ENCODE assay signal across 28 cellular contexts in genomic region chr6:124987291-124987690, GRCh38.
"Had no signal": no experiment of that assay in that cellular context is flagged by ENCODE, and none has a peak within 500 bp of the region (broad histone marks: within the 10 kb centered on the region; RNA-seq: fewer than 3 reads in every experiment).

No MANE protein-coding gene starts in this region.

- H3K27me3 ChIP-seq: colonic mucosa, dorsolateral prefrontal cortex, gastroesophageal sphincter, right lobe of liver, suprapubic skin, tibial nerve had no signal

- H3K27ac ChIP-seq: colonic mucosa, dorsolateral prefrontal cortex, gastroesophageal sphincter, right lobe of liver, skin epidermis, suprapubic skin, tibial nerve had no signal

- H3K4me1 Mint-ChIP-seq: memory B cell had no signal

- FAIRE-seq: astrocyte, endothelial cell of umbilical vein had no signal

- ATAC-seq: activated CD4-positive, alpha-beta T cell treated with anti-CD3 and anti-CD28 coated beads for 36 hours; effector memory CD8-positive, alpha-beta T cell; esophagus mucosa; gastroesophageal sphincter; left cardiac atrium; right lobe of liver had no signal

- H3K9me3 Mint-ChIP-seq: activated T-cell treated with anti-CD3 and anti-CD28 coated beads, Interleukin-2, amount 50 U/mL, for 24 hours; activated T-helper 2 cell treated with anti-CD3 and anti-CD28 coated beads, Interferon-gamma antibody, Interleukin-2, Interleukin-4, amounts not matched to agents 10 μg/mL and 5 μg/mL and 100 μg/mL, durations not matched to agents 14 hours and 24 hours and 36 hours; stimulated activated naive CD8-positive, alpha-beta T cell treated with anti-CD3 and anti-CD28 coated beads, Interleukin-15, Interleukin-2, amounts not matched to agents 100 ng/mL and 50 ng/mL, for 24 hours had no signal

- H3K36me3 ChIP-seq: colonic mucosa, gastroesophageal sphincter, right lobe of liver, suprapubic skin, tibial nerve had no signal

- H3K9me3 ChIP-seq: colonic mucosa, gastroesophageal sphincter, right lobe of liver, suprapubic skin, tibial nerve had no signal

- H3K27ac Mint-ChIP-seq: activated CD4-positive, alpha-beta T cell treated with anti-CD3 and anti-CD28 coated beads for 36 hours; activated naive CD8-positive, alpha-beta T cell; activated T-cell treated with anti-CD3 and anti-CD28 coated beads, Interleukin-2, amount 50 U/mL, for 24 hours; activated T-helper 2 cell treated with anti-CD3 and anti-CD28 coated beads, Interferon-gamma antibody, Interleukin-2, Interleukin-4, amounts not matched to agents 10 μg/mL and 5 μg/mL and 100 μg/mL, durations not matched to agents 14 hours and 24 hours and 36 hours; effector memory CD8-positive, alpha-beta T cell; memory B cell; stimulated activated naive CD8-positive, alpha-beta T cell treated with anti-CD3 and anti-CD28 coated beads, Interleukin-15, Interleukin-2, amounts not matched to agents 100 ng/mL and 50 ng/mL, for 24 hours had no signal

- H3K4me1 ChIP-seq: colonic mucosa, suprapubic skin had no signal

- H3K36me3 Mint-ChIP-seq: activated naive CD8-positive, alpha-beta T cell had no signal

- H3K4me3 Mint-ChIP-seq: activated CD4-positive, alpha-beta T cell treated with anti-CD3 and anti-CD28 coated beads for 36 hours; activated naive CD8-positive, alpha-beta T cell; activated T-cell treated with anti-CD3 and anti-CD28 coated beads, Interleukin-2, amount 50 U/mL, for 24 hours; effector memory CD8-positive, alpha-beta T cell; memory B cell; nephron; stimulated activated naive CD8-positive, alpha-beta T cell treated with anti-CD3 and anti-CD28 coated beads, Interleukin-15, Interleukin-2, amounts not matched to agents 100 ng/mL and 50 ng/mL, for 24 hours had no signal

- H3K4me3 ChIP-seq: colonic mucosa, dorsolateral prefrontal cortex, gastroesophageal sphincter, right lobe of liver, skin epidermis, suprapubic skin, tibial nerve had no signal

- H3K27me3 Mint-ChIP-seq: activated CD4-positive, alpha-beta T cell treated with anti-CD3 and anti-CD28 coated beads for 36 hours; activated naive CD8-positive, alpha-beta T cell; activated T-cell treated with anti-CD3 and anti-CD28 coated beads, Interleukin-2, amount 50 U/mL, for 24 hours; effector memory CD8-positive, alpha-beta T cell; memory B cell; stimulated activated naive CD8-positive, alpha-beta T cell treated with anti-CD3 and anti-CD28 coated beads, Interleukin-15, Interleukin-2, amounts not matched to agents 100 ng/mL and 50 ng/mL, for 24 hours had no signal

- DNase-seq: activated CD4-positive, alpha-beta T cell treated with anti-CD3 and anti-CD28 coated beads for 36 hours; activated CD4-positive, alpha-beta T cell treated with anti-CD3 and anti-CD28 coated beads, Interleukin-2, amount 50 U/mL, for 4 hours; activated CD8-positive, alpha-beta memory T cell treated with anti-CD3 and anti-CD28 coated beads for 24 hours; activated CD8-positive, alpha-beta memory T cell treated with anti-CD3 and anti-CD28 coated beads, Interleukin-2, amount 50 U/mL, for 4 hours; activated naive CD4-positive, alpha-beta T cell; activated T-cell treated with anti-CD3 and anti-CD28 coated beads, Interleukin-2, amount 50 U/mL, for 24 hours; central memory CD4-positive, alpha-beta T cell; colonic mucosa; dorsolateral prefrontal cortex; effector memory CD8-positive, alpha-beta T cell; head of caudate nucleus; hypothalamus; left cardiac atrium; posterior cingulate gyrus; right lobe of liver; stimulated activated CD4-positive, alpha-beta T cell treated with anti-CD3 and anti-CD28 coated beads, Interleukin-1b, Interleukin-23, amount 100 ng/mL, for 48 hours had no signal
